ENCODE assay signal across 8 cellular contexts in genomic region chr9:121201045-121201737, GRCh38. TPM values are rescaled to one million over a fixed set of nuclear protein-coding genes. Genes with fewer than 3 reads are reported as not detected.
DNase-seq lines count a peak whose midpoint lies in the region; ATAC-seq and TF ChIP-seq lines count a peak whose summit lies in the region.

No MANE protein-coding gene starts in this region.

- ATAC-seq in PC-3: peak; percentile 27
- peak; percentile 49 to 66 (median 56) for ATAC-seq in psoas muscle

- no peaks in the 10 kb centered on the region for H3K27me3 Mint-ChIP-seq in HFFc6 (ENCODE audit: insufficient read depth)

- POLR2A ChIA-PET in PC-3 (lab: Charles Lee; ENCODE audit: unreplicated experiment): interaction anchor here (1.0 kb wide), 1 partner anchor 77 kb away, joined by 4 read pairs; no protein-coding TSS in a partner anchor

- peak overlapping the region; percentile 94 for H3K4me3 Mint-ChIP-seq in HFFc6

- peak overlapping the region; percentile 88 for H3K27ac Mint-ChIP-seq in HFFc6

- H3K9me3 ChIP-seq in PC-3 (ENCODE audit: low read length) (no peaks in the 10 kb centered on the region), cardiac muscle cell (ENCODE audit: low read depth) (no peaks in the 10 kb centered on the region), psoas muscle (no peaks in the 10 kb centered on the region)

- H3K27me3 ChIP-seq in PC-3 (ENCODE audit: low read length) (no peaks in the 10 kb centered on the region), cardiac muscle cell (no peaks in the 10 kb centered on the region), psoas muscle (ENCODE audit: insufficient read depth in 3 of 3, low read length in 2 of 3) (no peaks in the 10 kb centered on the region)

- peaks cover 48% of the 10 kb centered on the region for H4K20me1 ChIP-seq in PC-3 (ENCODE audit: low read length)

- 0 to 1% (median 1%) methylated on average over 45 to 81 of the region's 81 CpGs for WGBS in psoas muscle, 3 donors

- H3K36me3 Mint-ChIP-seq in HFFc6 (ENCODE audit: low read depth): peaks cover 6% of the 10 kb centered on the region; the same call in 1 of the 2 replicates

- no peaks in the 10 kb centered on the region for H3F3A ChIP-seq in PC-3 (ENCODE audit: low read length, unreplicated experiment)

- no TSS peak for BruUV-seq in PC-3 (replicated peaks; lab: Mats Ljungman, UMichigan)

- CTCF ChIA-PET in PC-3 (lab: Charles Lee): no interaction called here

- peak overlapping the region; percentile 66 for H3K27ac ChIP-seq in PC-3 (ENCODE audit: low read length)
- peak overlapping the region; percentile 97 for H3K27ac ChIP-seq in cardiac muscle cell
- peak overlapping the region; percentile 92 for H3K27ac ChIP-seq in psoas muscle

- peak overlapping the region; percentile 96 for H3K9ac ChIP-seq in PC-3 (ENCODE audit: low read length)

- H3K9me2 ChIP-seq in PC-3 (replicated peaks; ENCODE audit: low read length): no peaks in the 10 kb centered on the region

- peak overlapping the region; percentile 90 for H3K4me2 ChIP-seq in PC-3 (ENCODE audit: low read length)

- H2AFZ ChIP-seq in PC-3 (ENCODE audit: low read length): peak overlapping the region; percentile 57; the same call in 1 of the 2 replicates

- H3K4me1 Mint-ChIP-seq in HFFc6 (ENCODE audit: low read depth): peaks cover 61% of the 10 kb centered on the region

- H3K79me2 ChIP-seq in PC-3 (ENCODE audit: low read length): peaks cover 60% of the 10 kb centered on the region

- peak overlapping the region; percentile 88 for H3K4me3 ChIP-seq in GM12875 (ENCODE audit: low read depth, low read length)
- H3K4me3 ChIP-seq in PC-3 (ENCODE audit: low read length): peak overlapping the region; percentile 97
- peak overlapping the region; percentile 99 for H3K4me3 ChIP-seq in cardiac muscle cell
- peak overlapping the region; percentile 96 for H3K4me3 ChIP-seq in psoas muscle

- no peak for TF ChIP-seq CTCF in GM12875 (IDR thresholded peaks at IDR 0.05; ENCODE audit: borderline replicate concordance, insufficient read depth, low read depth, low read length)
- TF ChIP-seq CTCF in HFFc6 (IDR thresholded peaks at IDR 0.05): no peak
- TF ChIP-seq CTCF in PC-3 (conservative IDR thresholded peaks at IDR 0.05; ENCODE audit: low read depth, low read length): no peak
- TF ChIP-seq CTCF in cardiac muscle cell (IDR thresholded peaks at IDR 0.05; ENCODE audit: low read depth, low read length): no peak
- TF ChIP-seq CTCF in psoas muscle (IDR thresholded peaks at IDR 0.05): no peak

- H3K4me1 ChIP-seq in PC-3 (ENCODE audit: insufficient read depth, low read length): peaks cover 21% of the 10 kb centered on the region
- H3K4me1 ChIP-seq in cardiac muscle cell (ENCODE audit: low read depth): peaks cover 36% of the 10 kb centered on the region
- peaks cover 42% of the 10 kb centered on the region for H3K4me1 ChIP-seq in psoas muscle

- H3K9me3 Mint-ChIP-seq in HFFc6: no peaks in the 10 kb centered on the region

- H3K36me3 ChIP-seq in PC-3 (ENCODE audit: low read depth, low read length): no peaks in the 10 kb centered on the region
- H3K36me3 ChIP-seq in cardiac muscle cell: no peaks in the 10 kb centered on the region
- no peaks in the 10 kb centered on the region for H3K36me3 ChIP-seq in psoas muscle (ENCODE audit: insufficient read depth in 1 of 2, low read depth in 1 of 2)

- intact Hi-C loops in PC-3 (cut with micrococcal nuclease): no loop called here
- intact Hi-C loops in psoas muscle (cut with DNase I): no loop called here

- DNase-seq in HFFc6 (no peak), PC-3 (no peak), cardiac muscle cell (ENCODE audit: low read depth in 1 of 2, low spot score in 1 of 2) (peak; percentile 14 to 65), psoas muscle (peak; percentile 57 to 64), DMS153 (lab: John Stamatoyannopoulos, UW) (no peak), GF-D8 (lab: John Stamatoyannopoulos, UW) (no peak)
- peak; percentile 15 to 50 (median 29) for DNase-seq in activated naive CD4-positive, alpha-beta T cell (lab: John Stamatoyannopoulos, UW)

RNA-seq across cellular contexts. Expression of gene RAB14, which starts 0.5 kb away (rescaled TPM):
- 10 to 100 TPM; 80.3 to 91.4 (median 85.8) TPM for total RNA-seq in HFFc6 (2021; fragmentation: NEBNext Ultra II Directional; extraction: Animal tissue kit (Norgen Biotek cat#: 25700))
- total RNA-seq in PC-3 (2014; rRNA removed) (13.8 and 14.9 TPM in 2 replicates), cardiac muscle cell (16.5 and 17.4 TPM in 2 replicates), psoas muscle (10 to 100 TPM; 43.6 to 51.5 (median 44.5) TPM)
- polyA plus RNA-seq in cardiac muscle cell (54.2 and 68.0 TPM in 2 replicates), psoas muscle (10 to 100 TPM; 17.6 to 34.7 (median 32.1) TPM)

Comparison
In these comparisons a context has a peak if more than half of its experiments do, and no peak if none do; other contexts are left out.
1. DNase-seq: peak in activated naive CD4-positive, alpha-beta T cell (4 of 4), cardiac muscle cell (2 of 2) and psoas muscle (2 of 2); none in HFFc6 (single experiment), PC-3 (single experiment), DMS153 (single experiment) and GF-D8 (single experiment).
2. Peak in every context shown above with its lines, with median percentiles within 50 percentile points of each other: H3K4me3 ChIP-seq and H3K27ac ChIP-seq.